Comparison of ENCODE assay signal across 8 cellular contexts in the genomic region with DNA sequence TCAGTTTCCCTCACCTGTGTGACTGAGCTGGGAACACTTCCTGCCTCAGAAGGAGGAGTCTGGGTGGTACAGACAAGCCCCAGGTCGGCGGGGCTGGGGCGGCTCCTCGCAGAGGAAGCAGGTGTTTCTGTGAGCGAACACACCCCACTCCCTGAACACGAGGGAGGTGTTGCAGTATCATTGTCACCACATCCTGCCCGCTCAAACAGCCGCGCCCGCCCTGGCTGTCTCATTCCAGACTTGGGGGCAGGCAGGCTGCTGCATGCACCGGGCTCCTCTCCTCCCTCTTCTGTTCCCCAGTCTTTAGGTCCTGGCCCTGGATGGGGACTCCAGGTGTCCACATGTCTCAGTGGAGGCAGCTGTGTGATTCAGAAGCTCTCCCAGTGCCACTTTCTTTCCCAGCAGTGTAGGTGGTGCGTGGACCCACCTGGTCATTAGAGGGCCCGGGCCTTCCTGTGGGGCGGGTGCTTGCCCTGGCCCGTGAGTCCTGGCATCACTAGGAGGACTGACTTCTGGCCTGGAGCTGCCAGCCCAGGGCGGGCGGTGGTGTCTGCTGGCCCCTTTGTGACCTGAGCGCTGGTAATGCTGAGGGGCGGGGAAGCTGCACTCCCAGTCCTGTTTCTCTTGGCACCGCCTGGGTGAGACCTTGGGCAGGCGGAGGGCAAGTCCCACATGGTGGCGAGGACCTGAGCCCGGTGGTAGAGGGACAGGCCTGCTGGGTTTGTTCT. TPM values are rescaled to one million over a fixed set of nuclear protein-coding genes. Genes with fewer than 3 reads are reported as not detected.
DNase-seq lines count a peak whose midpoint lies in the region; ATAC-seq and TF ChIP-seq lines count a peak whose summit lies in the region.

No MANE protein-coding gene starts in this region.

- H3K36me3 Mint-ChIP-seq in CD8-positive, alpha-beta memory T cell = peaks cover 2 to 17% (median 4%) of the 10 kb centered on the region in 3 donors
- peaks cover 7% of the 10 kb centered on the region for H3K36me3 Mint-ChIP-seq in IgD-negative memory B cell
- H3K36me3 Mint-ChIP-seq in activated CD4-positive, alpha-beta memory T cell treated with anti-CD3 and anti-CD28 coated beads, Interleukin-2, amount 10 ng/mL, durations not matched to agents 7 days and 5 days (ENCODE audit: low read depth) = peaks cover 38% of the 10 kb centered on the region

- no peaks in the 10 kb centered on the region for H3K27me3 Mint-ChIP-seq in CD8-positive, alpha-beta memory T cell
- H3K27me3 Mint-ChIP-seq in IgD-negative memory B cell = no peaks in the 10 kb centered on the region
- H3K27me3 Mint-ChIP-seq in activated CD4-positive, alpha-beta memory T cell treated with anti-CD3 and anti-CD28 coated beads, Interleukin-2, amount 10 ng/mL, durations not matched to agents 7 days and 5 days = no peaks in the 10 kb centered on the region

- WGBS in esophagus muscularis mucosa = 67% methylated on average over 19 of the region's 23 CpGs

- H3K4me1 ChIP-seq in CD8-positive, alpha-beta memory T cell (ENCODE audit: insufficient read depth, low read length) = peaks cover 67% of the 10 kb centered on the region
- H3K4me1 ChIP-seq in esophagus muscularis mucosa = peaks cover 41 to 54% (median 49%) of the 10 kb centered on the region in 4 donors

- H3K27ac ChIP-seq in CD8-positive, alpha-beta memory T cell (ENCODE audit: low read depth, low read length) = peak overlapping the region; percentile 73
- H3K27ac ChIP-seq in esophagus muscularis mucosa (replicated peaks in 1 of 4) = peak overlapping the region; percentile 45 to 72 (median 56)

- H3K27ac Mint-ChIP-seq in CD8-positive, alpha-beta memory T cell = peak overlapping the region; percentile 91 to 99 (median 98)
- peak overlapping the region; percentile 98 to 100 (median 99) for H3K27ac Mint-ChIP-seq in IgD-negative memory B cell
- peak overlapping the region; percentile 96 for H3K27ac Mint-ChIP-seq in activated CD4-positive, alpha-beta memory T cell treated with anti-CD3 and anti-CD28 coated beads, Interleukin-2, amount 10 ng/mL, durations not matched to agents 7 days and 5 days

- no peaks in the 10 kb centered on the region for H3K9me3 Mint-ChIP-seq in CD8-positive, alpha-beta memory T cell
- H3K9me3 Mint-ChIP-seq in IgD-negative memory B cell = no peaks in the 10 kb centered on the region
- H3K9me3 Mint-ChIP-seq in activated CD4-positive, alpha-beta memory T cell treated with anti-CD3 and anti-CD28 coated beads, Interleukin-2, amount 10 ng/mL, durations not matched to agents 7 days and 5 days = no peaks in the 10 kb centered on the region

- no peaks in the 10 kb centered on the region for H3K9me3 ChIP-seq in CD8-positive, alpha-beta memory T cell (ENCODE audit: low read length)
- H3K9me3 ChIP-seq in esophagus muscularis mucosa = no peaks in the 10 kb centered on the region

- intact Hi-C loops in esophagus muscularis mucosa (cut with DNase I) = no loop called here

- H3K4me3 ChIP-seq in CD8-positive, alpha-beta memory T cell (ENCODE audit: low read length) = peak overlapping the region; percentile 63
- no peak overlapping the region for H3K4me3 ChIP-seq in esophagus muscularis mucosa

- ATAC-seq in GM19467 (IDR thresholded peaks at IDR 0.05; ENCODE audit: unreplicated experiment) = peak; percentile 85

- DNase-seq in CD8-positive, alpha-beta memory T cell = peak; percentile 71 to 93 (median 86)
- peak; percentile 92 for DNase-seq in activated CD4-positive, alpha-beta memory T cell treated with anti-CD3 and anti-CD28 coated beads, Interleukin-2, amount 10 ng/mL, durations not matched to agents 7 days and 5 days
- DNase-seq in esophagus muscularis mucosa (ENCODE audit: extremely low spot score) = no peak
- DNase-seq in stimulated activated CD4-positive, alpha-beta T cell treated with anti-CD3 and anti-CD28 coated beads, Interleukin-4, amount 100 ng/mL, for 24 hours = peak; percentile 82
- no peak for DNase-seq in NCI-H1105 treated with DMSO at 0.1 percent for 48 hours (lab: John Stamatoyannopoulos, UW)
- DNase-seq in 8988T = no peak

- no peak for TF ChIP-seq POLR2A in esophagus muscularis mucosa (IDR thresholded peaks at IDR 0.05; ENCODE audit: low read depth)

- POLR2A ChIA-PET in CD8-positive, alpha-beta memory T cell (lab: Charles Lee) = interaction anchor here (0.5 kb wide), 2 partner anchors 25 to 87 kb away, joined by 4 read pairs; no protein-coding TSS in a partner anchor
- POLR2A ChIA-PET in activated CD4-positive, alpha-beta memory T cell treated with anti-CD3 and anti-CD28 coated beads, Interleukin-2, amount 10 ng/mL, durations not matched to agents 7 days and 5 days (lab: Charles Lee) = interaction anchor here (0.6 to 6.3 kb wide), 11 partner anchors 9 to 352 kb away, joined by 3 to 43 read pairs (median 5); a partner anchor contains a TSS

- H3K4me3 Mint-ChIP-seq in CD8-positive, alpha-beta memory T cell = peak overlapping the region; percentile 72 to 87 (median 82)
- H3K4me3 Mint-ChIP-seq in IgD-negative memory B cell = peak overlapping the region; percentile 74 to 94 (median 90)
- H3K4me3 Mint-ChIP-seq in activated CD4-positive, alpha-beta memory T cell treated with anti-CD3 and anti-CD28 coated beads, Interleukin-2, amount 10 ng/mL, durations not matched to agents 7 days and 5 days = peak overlapping the region; percentile 71

- CTCF ChIA-PET in CD8-positive, alpha-beta memory T cell (lab: Charles Lee) = interaction anchor here (0.6 to 5.4 kb wide), 4 partner anchors 21 to 744 kb away, joined by 3 to 28 read pairs (median 6); a partner anchor contains a TSS
- CTCF ChIA-PET in activated CD4-positive, alpha-beta memory T cell treated with anti-CD3 and anti-CD28 coated beads, Interleukin-2, amount 10 ng/mL, durations not matched to agents 7 days and 5 days (lab: Charles Lee) = interaction anchor here (0.8 to 1.2 kb wide), 3 partner anchors 21 to 39 kb away, joined by 3 read pairs; a partner anchor contains a TSS

- H3K4me1 Mint-ChIP-seq in CD8-positive, alpha-beta memory T cell = peaks cover 57 to 84% (median 60%) of the 10 kb centered on the region in 3 donors
- H3K4me1 Mint-ChIP-seq in IgD-negative memory B cell = peaks cover 26 to 32% (median 28%) of the 10 kb centered on the region in 3 donors
- H3K4me1 Mint-ChIP-seq in activated CD4-positive, alpha-beta memory T cell treated with anti-CD3 and anti-CD28 coated beads, Interleukin-2, amount 10 ng/mL, durations not matched to agents 7 days and 5 days = peaks cover 80% of the 10 kb centered on the region

- no peak for TF ChIP-seq CTCF in esophagus muscularis mucosa (IDR thresholded peaks at IDR 0.05)

- H3K36me3 ChIP-seq in CD8-positive, alpha-beta memory T cell (ENCODE audit: insufficient read depth, low read length) = peaks cover 4% of the 10 kb centered on the region
- H3K36me3 ChIP-seq in esophagus muscularis mucosa = peaks cover 6 to 58% (median 38%) of the 10 kb centered on the region in 4 donors

- no peaks in the 10 kb centered on the region for H3K27me3 ChIP-seq in CD8-positive, alpha-beta memory T cell (ENCODE audit: insufficient read depth, low read length, poor library complexity, severe bottlenecking)
- no peaks in the 10 kb centered on the region for H3K27me3 ChIP-seq in esophagus muscularis mucosa

- no peak for TF ChIP-seq EP300 in esophagus muscularis mucosa (IDR thresholded peaks at IDR 0.05)

RNA-seq across cellular contexts. Expression of a gene that starts 18.3 kb away (rescaled TPM):
- total RNA-seq in CD8-positive, alpha-beta memory T cell = under 1 TPM in 1 of 2 experiments, not detected in 1; 0.20 TPM
- 0.64 TPM for polyA plus RNA-seq in CD8-positive, alpha-beta memory T cell
- 1.0 TPM for polyA plus RNA-seq in IgD-negative memory B cell
- total RNA-seq in activated CD4-positive, alpha-beta memory T cell treated with anti-CD3 and anti-CD28 coated beads, Interleukin-2, amount 10 ng/mL, durations not matched to agents 7 days and 5 days = 1 to 10 TPM; 1.1 to 1.4 TPM
- total RNA-seq in esophagus muscularis mucosa = 10 to 100 TPM; 10.4 to 22.3 (median 12.0) TPM

RNA-seq across cellular contexts. Expression of a gene that starts 20.6 kb away (rescaled TPM):
- total RNA-seq in CD8-positive, alpha-beta memory T cell = 10 to 100 TPM; 27.3 to 27.6 TPM
- 42.7 TPM for polyA plus RNA-seq in CD8-positive, alpha-beta memory T cell
- polyA plus RNA-seq in IgD-negative memory B cell = 26.2 TPM
- 10 to 100 TPM; 37.1 to 38.1 TPM for total RNA-seq in activated CD4-positive, alpha-beta memory T cell treated with anti-CD3 and anti-CD28 coated beads, Interleukin-2, amount 10 ng/mL, durations not matched to agents 7 days and 5 days
- 10 to 100 TPM; 39.5 to 94.2 (median 55.6) TPM for total RNA-seq in esophagus muscularis mucosa

RNA-seq across cellular contexts. Expression of a gene that starts 20.8 kb away (rescaled TPM):
- 10 to 100 TPM in 1 of 2 experiments, 1 to 10 TPM in 1; 8.9 to 10.4 TPM for total RNA-seq in CD8-positive, alpha-beta memory T cell
- polyA plus RNA-seq in CD8-positive, alpha-beta memory T cell = 8.8 TPM
- 11.4 TPM for polyA plus RNA-seq in IgD-negative memory B cell
- 10 to 100 TPM; 12.7 to 14.8 TPM for total RNA-seq in activated CD4-positive, alpha-beta memory T cell treated with anti-CD3 and anti-CD28 coated beads, Interleukin-2, amount 10 ng/mL, durations not matched to agents 7 days and 5 days
- 1 to 10 TPM; 4.3 to 8.4 (median 6.2) TPM for total RNA-seq in esophagus muscularis mucosa

RNA-seq across cellular contexts. Expression of a gene that starts 44.9 kb away (rescaled TPM):
- total RNA-seq in CD8-positive, alpha-beta memory T cell = 10 to 100 TPM; 15.3 to 17.1 TPM
- 6.8 TPM for polyA plus RNA-seq in CD8-positive, alpha-beta memory T cell
- 8.5 TPM for polyA plus RNA-seq in IgD-negative memory B cell
- total RNA-seq in activated CD4-positive, alpha-beta memory T cell treated with anti-CD3 and anti-CD28 coated beads, Interleukin-2, amount 10 ng/mL, durations not matched to agents 7 days and 5 days = 1 to 10 TPM; 7.0 TPM
- 10 to 100 TPM; 10.4 to 20.7 (median 14.1) TPM for total RNA-seq in esophagus muscularis mucosa

RNA-seq across cellular contexts. Expression of a gene that starts 45.0 kb away (rescaled TPM):
- total RNA-seq in CD8-positive, alpha-beta memory T cell = 100 to 1,000 TPM; 144 to 150 TPM
- polyA plus RNA-seq in CD8-positive, alpha-beta memory T cell = 41.3 TPM
- 21.9 TPM for polyA plus RNA-seq in IgD-negative memory B cell
- 10 to 100 TPM; 65.8 to 73.6 TPM for total RNA-seq in activated CD4-positive, alpha-beta memory T cell treated with anti-CD3 and anti-CD28 coated beads, Interleukin-2, amount 10 ng/mL, durations not matched to agents 7 days and 5 days
- 10 to 100 TPM; 22.9 to 34.0 (median 29.4) TPM for total RNA-seq in esophagus muscularis mucosa

Comparison
In these comparisons a context has a peak if more than half of its experiments do, and no peak if none do; other contexts are left out.
1. DNase-seq: peak in CD8-positive, alpha-beta memory T cell (5 of 5), activated CD4-positive, alpha-beta memory T cell treated with anti-CD3 and anti-CD28 coated beads, Interleukin-2, amount 10 ng/mL, durations not matched to agents 7 days and 5 days (single experiment) and stimulated activated CD4-positive, alpha-beta T cell treated with anti-CD3 and anti-CD28 coated beads, Interleukin-4, amount 100 ng/mL, for 24 hours (single experiment); none in esophagus muscularis mucosa (single experiment), NCI-H1105 treated with DMSO at 0.1 percent for 48 hours (single experiment) and 8988T (single experiment).
2. RNA of a gene that starts 18.3 kb away (total RNA-seq): 10.4 to 22.3 TPM in esophagus muscularis mucosa; 1.1 to 1.4 TPM in activated CD4-positive, alpha-beta memory T cell treated with anti-CD3 and anti-CD28 coated beads, Interleukin-2, amount 10 ng/mL, durations not matched to agents 7 days and 5 days and 0.20 TPM in CD8-positive, alpha-beta memory T cell; every median in the first group is over 4 times any median in the second.
3. Peak in every context shown above with its lines, with median percentiles within 50 percentile points of each other: H3K27ac Mint-ChIP-seq and H3K4me3 Mint-ChIP-seq.